Comparison of ENCODE assay signal across 29 cellular contexts in genomic region chr17:31880311-31880710, GRCh38. TPM values are rescaled to one million over a fixed set of nuclear protein-coding genes. Genes with fewer than 3 reads are reported as not detected.
A peak's percentile ranks its signal among the peaks of the same experiment; 100 is the strongest.
DNase-seq lines count a peak whose midpoint lies in the region; ATAC-seq and TF ChIP-seq lines count a peak whose summit lies in the region.
"Had no signal": no experiment of that assay in that cellular context is flagged by ENCODE, and none has a peak within 500 bp of the region (broad histone marks: within the 10 kb centered on the region; RNA-seq: fewer than 3 reads in every experiment).

No MANE protein-coding gene starts in this region.

- peaks cover 79% of the 10 kb centered on the region for H3K36me3 ChIP-seq in osteoblast (ENCODE audit: insufficient read depth, low read length)

- CTCF ChIA-PET in activated CD8-positive, alpha-beta T cell treated with anti-CD3 and anti-CD28 coated beads for 36 hours (lab: Charles Lee), result no interaction called here
- CTCF ChIA-PET in activated CD8-positive, alpha-beta T cell treated with anti-CD3 and anti-CD28 coated beads, Interleukin-2, amount 10 ng/mL, durations not matched to agents 7 days and 5 days (lab: Charles Lee), result no interaction called here

- H3K27me3 Mint-ChIP-seq in activated CD8-positive, alpha-beta T cell treated with anti-CD3 and anti-CD28 coated beads for 36 hours, result no peaks in the 10 kb centered on the region
- H3K27me3 Mint-ChIP-seq in activated CD8-positive, alpha-beta T cell treated with anti-CD3 and anti-CD28 coated beads, Interleukin-2, amount 10 ng/mL, durations not matched to agents 7 days and 5 days (ENCODE audit: low read depth), result no peaks in the 10 kb centered on the region
- H3K27me3 Mint-ChIP-seq in activated naive CD8-positive, alpha-beta T cell treated with anti-CD3 and anti-CD28 coated beads, Interleukin-2, amount 50 U/mL, for 24 hours, result no peaks in the 10 kb centered on the region
- H3K27me3 Mint-ChIP-seq: activated naive CD8-positive, alpha-beta T cell treated with anti-CD3 and anti-CD28 coated beads, Interleukin-2, amount 10 ng/mL, durations not matched to agents 7 days and 5 days; CD4-positive, alpha-beta memory T cell; T-helper 17 cell had no signal

- H3K4me2 ChIP-seq in osteoblast (ENCODE audit: insufficient read depth, low read length), result no peak overlapping the region

- H3K4me1 ChIP-seq in osteoblast (ENCODE audit: insufficient read depth, low read length), result peaks cover 18% of the 10 kb centered on the region
- H3K4me1 ChIP-seq: upper lobe of left lung had no signal

- no peaks in the 10 kb centered on the region for H3K9me3 Mint-ChIP-seq in activated CD8-positive, alpha-beta T cell treated with anti-CD3 and anti-CD28 coated beads for 36 hours
- H3K9me3 Mint-ChIP-seq in activated CD8-positive, alpha-beta T cell treated with anti-CD3 and anti-CD28 coated beads, Interleukin-2, amount 10 ng/mL, durations not matched to agents 7 days and 5 days (ENCODE audit: insufficient read depth), result no peaks in the 10 kb centered on the region
- H3K9me3 Mint-ChIP-seq in activated naive CD8-positive, alpha-beta T cell treated with anti-CD3 and anti-CD28 coated beads, Interleukin-2, amount 50 U/mL, for 24 hours, result no peaks in the 10 kb centered on the region
- H3K9me3 Mint-ChIP-seq: activated naive CD8-positive, alpha-beta T cell treated with anti-CD3 and anti-CD28 coated beads, Interleukin-2, amount 10 ng/mL, durations not matched to agents 7 days and 5 days; CD4-positive, alpha-beta memory T cell; endodermal cell; HFFc6; mesothelial cell of epicardium had no signal

- peaks cover 63% of the 10 kb centered on the region for H3K36me3 Mint-ChIP-seq in activated CD8-positive, alpha-beta T cell treated with anti-CD3 and anti-CD28 coated beads for 36 hours (ENCODE audit: low read depth)
- H3K36me3 Mint-ChIP-seq in activated CD8-positive, alpha-beta T cell treated with anti-CD3 and anti-CD28 coated beads, Interleukin-2, amount 10 ng/mL, durations not matched to agents 7 days and 5 days (ENCODE audit: low read depth), result peaks cover 69% of the 10 kb centered on the region
- H3K36me3 Mint-ChIP-seq in activated naive CD8-positive, alpha-beta T cell treated with anti-CD3 and anti-CD28 coated beads, Interleukin-2, amount 50 U/mL, for 24 hours (ENCODE audit: low read depth), result peaks cover 72% of the 10 kb centered on the region

- DNase-seq in activated CD8-positive, alpha-beta T cell treated with anti-CD3 and anti-CD28 coated beads for 36 hours, result no peak
- no peak for DNase-seq in activated CD8-positive, alpha-beta T cell treated with anti-CD3 and anti-CD28 coated beads, Interleukin-2, amount 10 ng/mL, durations not matched to agents 7 days and 5 days
- no peak for DNase-seq in activated naive CD8-positive, alpha-beta T cell treated with anti-CD3 and anti-CD28 coated beads, Interleukin-2, amount 50 U/mL, for 24 hours
- peak; percentile 25 for DNase-seq in osteoblast (ENCODE audit: insufficient read length, low spot score, missing footprints)
- no peak for DNase-seq in ureter (ENCODE audit: low spot score)
- no peak for DNase-seq in cerebellar cortex (ENCODE audit: low spot score)
- DNase-seq in NCI-H524 (lab: John Stamatoyannopoulos, UW), result no peak
- DNase-seq: activated CD4-positive, alpha-beta T cell treated with anti-CD3 and anti-CD28 coated beads for 48 hours; activated naive CD8-positive, alpha-beta T cell treated with anti-CD3 and anti-CD28 coated beads, Interleukin-2, amount 10 ng/mL, durations not matched to agents 7 days and 5 days; activated T-cell treated with anti-CD3 and anti-CD28 coated beads, Interleukin-2, amount 50 U/mL, for 48 hours; CD4-positive, alpha-beta memory T cell; cortex of kidney; endodermal cell; HFFc6; IMR-90; left ventricle myocardium superior; NCI-H1436 treated with DMSO at 0.1 percent for 48 hours; NCI-H2081 treated with DMSO at 0.1 percent for 48 hours; NCI-H2227 treated with DMSO at 0.1 percent for 48 hours; NCI-H526 treated with DMSO at 0.1 percent for 48 hours; Right ventricle myocardium superior; stimulated activated CD4-positive, alpha-beta T cell treated with anti-CD3 and anti-CD28 coated beads, Interleukin-4, amount 100 ng/mL, for 24 hours; T-helper 17 cell; upper lobe of left lung had no signal

- H4K20me1 ChIP-seq in osteoblast (ENCODE audit: insufficient read depth, low read length), result peaks cover 3% of the 10 kb centered on the region

- no peak for ATAC-seq in activated CD8-positive, alpha-beta T cell treated with anti-CD3 and anti-CD28 coated beads for 36 hours
- ATAC-seq in activated CD8-positive, alpha-beta T cell treated with anti-CD3 and anti-CD28 coated beads, Interleukin-2, amount 10 ng/mL, durations not matched to agents 7 days and 5 days, result no peak
- no peak for ATAC-seq in activated naive CD8-positive, alpha-beta T cell treated with anti-CD3 and anti-CD28 coated beads, Interleukin-2, amount 50 U/mL, for 24 hours
- ATAC-seq: esophagus mucosa, left ventricle myocardium superior, T-helper 17 cell had no signal

- POLR2A ChIA-PET in activated CD8-positive, alpha-beta T cell treated with anti-CD3 and anti-CD28 coated beads for 36 hours (lab: Charles Lee), result interaction anchor here (0.7 to 0.8 kb wide), 3 partner anchors 21 to 296 kb away, joined by 3 to 5 read pairs (median 3); partner anchors contain the start of genes LRRC37B and UTP6
- POLR2A ChIA-PET in activated CD8-positive, alpha-beta T cell treated with anti-CD3 and anti-CD28 coated beads, Interleukin-2, amount 10 ng/mL, durations not matched to agents 7 days and 5 days (lab: Charles Lee), result interaction anchor here (0.6 kb wide), 1 partner anchor 17 kb away, joined by 3 read pairs; no protein-coding TSS in a partner anchor

- H2AFZ ChIP-seq in osteoblast (ENCODE audit: low read length), result no peak overlapping the region

- H3K4me3 Mint-ChIP-seq in activated CD8-positive, alpha-beta T cell treated with anti-CD3 and anti-CD28 coated beads for 36 hours, result no peak overlapping the region
- no peak overlapping the region for H3K4me3 Mint-ChIP-seq in activated CD8-positive, alpha-beta T cell treated with anti-CD3 and anti-CD28 coated beads, Interleukin-2, amount 10 ng/mL, durations not matched to agents 7 days and 5 days
- H3K4me3 Mint-ChIP-seq in activated naive CD8-positive, alpha-beta T cell treated with anti-CD3 and anti-CD28 coated beads, Interleukin-2, amount 50 U/mL, for 24 hours, result no peak overlapping the region
- H3K4me3 Mint-ChIP-seq: activated naive CD8-positive, alpha-beta T cell treated with anti-CD3 and anti-CD28 coated beads, Interleukin-2, amount 10 ng/mL, durations not matched to agents 7 days and 5 days; CD4-positive, alpha-beta memory T cell; endodermal cell; HFFc6; mesothelial cell of epicardium; T-helper 17 cell had no signal

- no peaks in the 10 kb centered on the region for H3K9me3 ChIP-seq in osteoblast (ENCODE audit: low read depth, low read length)
- H3K9me3 ChIP-seq: ascending aorta, upper lobe of left lung had no signal

- H3K27ac ChIP-seq in C4-2B (peak overlapping the region; percentile 81), osteoblast (ENCODE audit: low read depth, low read length) (no peak overlapping the region)
- H3K27ac ChIP-seq: ascending aorta, cardiac muscle cell, upper lobe of left lung had no signal

- H3K4me1 Mint-ChIP-seq in activated CD8-positive, alpha-beta T cell treated with anti-CD3 and anti-CD28 coated beads for 36 hours (ENCODE audit: low read depth), result peaks cover 29% of the 10 kb centered on the region
- peaks cover 31% of the 10 kb centered on the region for H3K4me1 Mint-ChIP-seq in activated CD8-positive, alpha-beta T cell treated with anti-CD3 and anti-CD28 coated beads, Interleukin-2, amount 10 ng/mL, durations not matched to agents 7 days and 5 days (ENCODE audit: low read depth)
- peaks cover 54% of the 10 kb centered on the region for H3K4me1 Mint-ChIP-seq in activated naive CD8-positive, alpha-beta T cell treated with anti-CD3 and anti-CD28 coated beads, Interleukin-2, amount 50 U/mL, for 24 hours
- H3K4me1 Mint-ChIP-seq: endodermal cell, mesothelial cell of epicardium, T-helper 17 cell had no signal

- H3K27me3 ChIP-seq in osteoblast (ENCODE audit: insufficient read depth, low read length), result no peaks in the 10 kb centered on the region
- H3K27me3 ChIP-seq: ascending aorta, cardiac muscle cell, upper lobe of left lung had no signal

- H3K79me2 ChIP-seq in osteoblast (ENCODE audit: insufficient read depth, low read length), result no peaks in the 10 kb centered on the region

- intact Hi-C loops in activated CD8-positive, alpha-beta T cell treated with anti-CD3 and anti-CD28 coated beads for 36 hours (cut with micrococcal nuclease), result no loop called here

- TF ChIP-seq CTCF in activated CD8-positive, alpha-beta T cell treated with anti-CD3 and anti-CD28 coated beads for 36 hours (IDR thresholded peaks at IDR 0.05), result no peak
- no peak for TF ChIP-seq CTCF in C4-2B (conservative IDR thresholded peaks at IDR 0.05)
- no peak for TF ChIP-seq CTCF in osteoblast (IDR thresholded peaks at IDR 0.05; ENCODE audit: extremely low read depth, low read depth, low read length)

- peak overlapping the region; percentile 70 for H3K27ac Mint-ChIP-seq in activated CD8-positive, alpha-beta T cell treated with anti-CD3 and anti-CD28 coated beads for 36 hours
- H3K27ac Mint-ChIP-seq in activated CD8-positive, alpha-beta T cell treated with anti-CD3 and anti-CD28 coated beads, Interleukin-2, amount 10 ng/mL, durations not matched to agents 7 days and 5 days, result no peak overlapping the region
- H3K27ac Mint-ChIP-seq in activated naive CD8-positive, alpha-beta T cell treated with anti-CD3 and anti-CD28 coated beads, Interleukin-2, amount 50 U/mL, for 24 hours, result peak overlapping the region; percentile 80
- H3K27ac Mint-ChIP-seq: activated naive CD8-positive, alpha-beta T cell treated with anti-CD3 and anti-CD28 coated beads, Interleukin-2, amount 10 ng/mL, durations not matched to agents 7 days and 5 days; endodermal cell; HFFc6; mesothelial cell of epicardium had no signal

- H3K4me3 ChIP-seq in osteoblast (ENCODE audit: insufficient read depth, low read length), result no peak overlapping the region
- H3K4me3 ChIP-seq: ascending aorta, cardiac muscle cell, upper lobe of left lung had no signal

RNA-seq across cellular contexts. Expression of gene UTP6, which starts 21.2 kb away (rescaled TPM):
- total RNA-seq in activated CD8-positive, alpha-beta T cell treated with anti-CD3 and anti-CD28 coated beads for 36 hours, result 100 to 1,000 TPM; 135 to 140 TPM
- 10 to 100 TPM; 78.3 to 83.0 TPM for total RNA-seq in activated CD8-positive, alpha-beta T cell treated with anti-CD3 and anti-CD28 coated beads, Interleukin-2, amount 10 ng/mL, durations not matched to agents 7 days and 5 days
- 33.6 and 36.6 TPM in 2 replicates for total RNA-seq in osteoblast
- 60.2 TPM for total RNA-seq in ureter

RNA-seq across cellular contexts. Expression of gene COPRS, which starts 21.3 kb away (rescaled TPM):
- 10 to 100 TPM; 57.5 to 57.6 TPM for total RNA-seq in activated CD8-positive, alpha-beta T cell treated with anti-CD3 and anti-CD28 coated beads for 36 hours
- total RNA-seq in activated CD8-positive, alpha-beta T cell treated with anti-CD3 and anti-CD28 coated beads, Interleukin-2, amount 10 ng/mL, durations not matched to agents 7 days and 5 days, result 10 to 100 TPM; 21.0 to 22.5 TPM
- total RNA-seq in osteoblast (106 and 109 TPM in 2 replicates), ureter (24.3 TPM)

RNA-seq across cellular contexts. Expression of gene SUZ12, which starts 56.5 kb away (rescaled TPM):
- total RNA-seq in activated CD8-positive, alpha-beta T cell treated with anti-CD3 and anti-CD28 coated beads for 36 hours, result 10 to 100 TPM; 60.7 to 64.2 TPM
- 10 to 100 TPM; 65.6 to 68.7 TPM for total RNA-seq in activated CD8-positive, alpha-beta T cell treated with anti-CD3 and anti-CD28 coated beads, Interleukin-2, amount 10 ng/mL, durations not matched to agents 7 days and 5 days
- total RNA-seq in osteoblast (22.1 TPM in 2 replicates), ureter (25.9 TPM)
